8 cellular contexts compared by ENCODE assay signal in the genomic region with DNA sequence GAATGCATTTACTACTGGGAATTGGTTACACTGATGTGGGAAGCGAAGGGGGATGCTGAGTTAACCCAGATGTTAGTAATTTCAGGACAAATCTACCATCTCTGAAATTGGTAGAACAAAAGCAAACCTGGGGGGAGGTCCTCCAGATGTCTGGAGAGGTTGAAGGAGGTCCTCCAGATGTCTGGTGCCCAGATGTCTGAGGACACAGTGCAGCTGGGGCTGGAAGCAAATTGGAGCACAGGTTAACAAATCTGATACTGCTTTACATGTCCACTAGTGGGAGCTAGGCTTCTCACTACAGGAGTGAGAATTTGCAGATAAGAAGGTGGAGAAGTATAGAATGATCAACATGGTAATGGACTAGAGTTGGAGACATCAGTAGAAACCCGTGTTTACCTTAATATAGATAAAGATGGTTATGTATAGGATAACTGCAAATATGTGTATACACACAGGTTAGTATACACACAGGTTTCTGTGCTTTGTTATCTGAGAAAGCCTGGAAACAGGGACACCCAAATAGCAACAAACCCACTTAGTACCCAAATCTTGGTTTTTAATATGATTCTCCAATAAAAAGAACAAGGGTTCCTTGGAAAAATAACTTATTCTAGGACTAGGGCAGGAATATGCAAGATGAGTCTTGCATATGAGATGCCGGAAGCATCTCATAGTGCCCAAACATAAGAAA.
DNase-seq lines count a peak whose midpoint lies in the region; ATAC-seq, FAIRE-seq and TF ChIP-seq lines count a peak whose summit lies in the region.

No MANE protein-coding gene starts in this region.

- in situ Hi-C loops in SK-MEL-5 (cut with HindIII; ENCODE audit: low pct_unique_long_range_greater_than_20kb, low sequenced_read_pairs) (no loop called here), HepG2 (cut with HindIII; ENCODE audit: extremely low pct_ligation_motif_present, low pct_unique_long_range_greater_than_20kb) (no loop called here)

- no peak overlapping the region for H3K9ac ChIP-seq in HepG2 (ENCODE audit: insufficient read depth, low read depth, low read length)

- TF ChIP-seq CTCF in GM12865 (IDR thresholded peaks at IDR 0.05; ENCODE audit: insufficient read depth, low read depth, low read length, missing control alignments) (peak; percentile 50), HepG2 (CRISPR knock-in tag; IDR thresholded peaks at IDR 0.05) (peak; percentile 42), testis (IDR thresholded peaks at IDR 0.05) (peak in 1 of 3 experiments; percentile 13)

- intact Hi-C loops in HepG2 (cut with micrococcal nuclease; ENCODE audit: unreplicated experiment) (loop anchor here (1.0 to 2.0 kb wide), 2 partner anchors 129 to 182 kb away; no protein-coding TSS in a partner anchor), posterior cingulate gyrus (cut with DNase I) (no loop called here), testis (cut with DNase I; ENCODE audit: low total_unique reads) (no loop called here)

- no peaks in the 10 kb centered on the region for H3K9me3 ChIP-seq in HepG2 (ENCODE audit: low read length)
- H3K9me3 ChIP-seq in testis: no peaks in the 10 kb centered on the region

- no peak overlapping the region for H3K4me2 ChIP-seq in HepG2 (ENCODE audit: low read depth, low read length)

- H3K27me3 ChIP-seq in HepG2 (ENCODE audit: control insufficient read depth in 1 of 2, insufficient read depth in 2 of 2, low read length in 2 of 2) (no peaks in the 10 kb centered on the region), testis (no peaks in the 10 kb centered on the region)

- TF ChIP-seq EP300 in HepG2 (IDR thresholded peaks at IDR 0.05; ENCODE audit: low read depth in 2 of 2, low read length in 2 of 2): no peak
- no peak for TF ChIP-seq EP300 in HepG2 (CRISPR knock-in tag; IDR thresholded peaks at IDR 0.05; ENCODE audit: borderline replicate concordance)

- CTCF ChIA-PET in HepG2 (lab: Yijun Ruan, JAX; ENCODE audit: low intra/inter-chr PET ratio, low total read pairs): no interaction called here

- POLR2A ChIA-PET in HepG2 (lab: Yijun Ruan, JAX): no interaction called here

- no peaks in the 10 kb centered on the region for H3K79me2 ChIP-seq in HepG2 (ENCODE audit: insufficient read depth, low read length)

- WGBS in HepG2 (ENCODE audit: low lambda C conversion rate): 19% methylated on average over 3 of the region's 3 CpGs
- WGBS in testis, 2 donors: 88 to 95% methylated on average over 3 of the region's 3 CpGs

- peak; percentile 8 for FAIRE-seq in HepG2 (lab: Jason Lieb, UNC)

- no TSS peak for BruUV-seq in HepG2 (replicated peaks; lab: Mats Ljungman, UMichigan)

- H4K20me1 ChIP-seq in HepG2 (ENCODE audit: insufficient read depth, low read length): no peaks in the 10 kb centered on the region

- no peak overlapping the region for H3K27ac ChIP-seq in HepG2 (ENCODE audit: extremely low read length, insufficient read depth, low read length)
- H3K27ac ChIP-seq in testis: no peak overlapping the region

- H3K36me3 ChIP-seq in HepG2 (replicated peaks in 1 of 2; ENCODE audit: control insufficient read depth in 1 of 2, insufficient read depth in 2 of 2, low read length in 2 of 2) (no peaks in the 10 kb centered on the region), testis (ENCODE audit: low read depth, missing control alignments) (no peaks in the 10 kb centered on the region)

- no peak overlapping the region for H3K4me3 ChIP-seq in GM12865 (ENCODE audit: low read depth, low read length)
- H3K4me3 ChIP-seq in HepG2 (replicated peaks in 1 of 3; ENCODE audit: insufficient read depth in 1 of 3, low read depth in 2 of 3, low read length in 3 of 3): no peak overlapping the region
- H3K4me3 ChIP-seq in testis: no peak overlapping the region

- TF ChIP-seq RAD21 in HepG2 (CRISPR knock-in tag; IDR thresholded peaks at IDR 0.05): no peak

- peak; percentile 16 for DNase-seq in GM12865 (ENCODE audit: low read depth)
- DNase-seq in SK-MEL-5 (ENCODE audit: low read depth, low spot score): peak; percentile 73
- DNase-seq in HepG2 (ENCODE audit: low spot score): peak; percentile 14
- no peak for DNase-seq in posterior cingulate gyrus
- no peak for DNase-seq in NCI-H1436 (lab: John Stamatoyannopoulos, UW)
- DNase-seq in testis: no peak

- ATAC-seq in HG02610 (IDR thresholded peaks at IDR 0.05; ENCODE audit: unreplicated experiment) (peak; percentile 38), HepG2 (peak; percentile 68), GM18498 (IDR thresholded peaks at IDR 0.05; ENCODE audit: unreplicated experiment) (no peak)

- no peak overlapping the region for H2AFZ ChIP-seq in HepG2 (ENCODE audit: low read length)

- H3K4me1 ChIP-seq in HepG2 (ENCODE audit: insufficient read depth, low read length): no peaks in the 10 kb centered on the region
- H3K4me1 ChIP-seq in testis: no peaks in the 10 kb centered on the region

- TF ChIP-seq POLR2A in HepG2 (IDR thresholded peaks at IDR 0.05; ENCODE audit: insufficient read depth in 1 of 2, low read depth in 2 of 2, low read length in 2 of 2) (no peak), testis (IDR thresholded peaks at IDR 0.05) (no peak)

TF ChIP-seq in HepG2, 621 proteins besides CTCF, POLR2A, EP300 and RAD21:
- peak; percentile 72; the same call in 1 of the 2 replicates for TF ChIP-seq ZNF775 (CRISPR knock-in tag; IDR thresholded peaks at IDR 0.05; ENCODE audit: borderline replicate concordance)
- TF ChIP-seq, protein P1, sequence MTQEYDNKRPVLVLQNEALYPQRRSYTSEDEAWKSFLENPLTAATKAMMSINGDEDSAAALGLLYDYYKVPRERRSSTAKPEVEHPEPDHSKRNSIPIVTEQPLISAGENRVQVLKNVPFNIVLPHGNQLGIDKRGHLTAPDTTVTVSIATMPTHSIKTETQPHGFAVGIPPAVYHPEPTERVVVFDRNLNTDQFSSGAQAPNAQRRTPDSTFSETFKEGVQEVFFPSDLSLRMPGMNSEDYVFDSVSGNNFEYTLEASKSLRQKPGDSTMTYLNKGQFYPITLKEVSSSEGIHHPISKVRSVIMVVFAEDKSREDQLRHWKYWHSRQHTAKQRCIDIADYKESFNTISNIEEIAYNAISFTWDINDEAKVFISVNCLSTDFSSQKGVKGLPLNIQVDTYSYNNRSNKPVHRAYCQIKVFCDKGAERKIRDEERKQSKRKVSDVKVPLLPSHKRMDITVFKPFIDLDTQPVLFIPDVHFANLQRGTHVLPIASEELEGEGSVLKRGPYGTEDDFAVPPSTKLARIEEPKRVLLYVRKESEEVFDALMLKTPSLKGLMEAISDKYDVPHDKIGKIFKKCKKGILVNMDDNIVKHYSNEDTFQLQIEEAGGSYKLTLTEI (CRISPR knock-in tag; conservative IDR thresholded peaks at IDR 0.05): no peak

Comparison
In these comparisons a context has a peak if more than half of its experiments do, and no peak if none do; other contexts are left out.
1. DNase-seq: peak in GM12865 (single experiment), SK-MEL-5 (single experiment) and HepG2 (single experiment); none in posterior cingulate gyrus (0 of 10), NCI-H1436 (single experiment) and testis (single experiment).